ENCODE assay signal across 8 cellular contexts in genomic region chr6:26103770-26104456, GRCh38. TPM values are rescaled to one million over a fixed set of nuclear protein-coding genes. Genes with fewer than 3 reads are reported as not detected.
DNase-seq lines count a peak whose midpoint lies in the region; ATAC-seq, FAIRE-seq and TF ChIP-seq lines count a peak whose summit lies in the region.

No MANE protein-coding gene starts in this region.

- ATAC-seq in GM21515 (IDR thresholded peaks at IDR 0.05; ENCODE audit: unreplicated experiment): peak; percentile 82

- TF ChIP-seq EP300 in esophagus muscularis mucosa (IDR thresholded peaks at IDR 0.05): no peak

- no peak for FAIRE-seq in D721Med (lab: Jason Lieb, UNC)

- DNase-seq in D721Med (ENCODE audit: insufficient read length, low spot score): no peak
- peak; percentile 90 to 91 for DNase-seq in activated T-cell treated with anti-CD3 and anti-CD28 coated beads, Interleukin-2, amount 50 U/mL, for 48 hours
- DNase-seq in esophagus muscularis mucosa (ENCODE audit: extremely low spot score): peak; percentile 98
- peak; percentile 96 for DNase-seq in myocyte (ENCODE audit: low read depth)
- peak; percentile 75 to 84 for DNase-seq in stimulated activated CD8-positive, alpha-beta memory T cell treated with anti-CD3 and anti-CD28 coated beads, Interleukin-7, amount 100 ng/mL, for 4 hours (ENCODE audit: low read depth in 2 of 2)

- WGBS in HUES64: under 1% methylated on average over 39 of the region's 39 CpGs
- WGBS in esophagus muscularis mucosa: under 1% methylated on average over 36 of the region's 39 CpGs

- TF ChIP-seq CTCF in D721Med (IDR thresholded peaks at IDR 0.05; ENCODE audit: insufficient read depth, missing control alignments): peak; percentile 30
- TF ChIP-seq CTCF in esophagus muscularis mucosa (IDR thresholded peaks at IDR 0.05): peak; percentile 17 to 54 (median 40)

- H3K36me3 ChIP-seq in HUES64 (ENCODE audit: insufficient read depth, low read length) (no peaks in the 10 kb centered on the region), esophagus muscularis mucosa (no peaks in the 10 kb centered on the region)

- H3K9me3 ChIP-seq in HUES64 (ENCODE audit: insufficient read depth, low read depth, low read length): peaks cover 12% of the 10 kb centered on the region
- H3K9me3 ChIP-seq in esophagus muscularis mucosa: no peaks in the 10 kb centered on the region

- H3K27me3 ChIP-seq in HUES64 (ENCODE audit: insufficient read depth, low read length): no peaks in the 10 kb centered on the region
- H3K27me3 ChIP-seq in esophagus muscularis mucosa: no peaks in the 10 kb centered on the region

- H3K4me1 ChIP-seq in HUES64 (ENCODE audit: insufficient read depth, low read length) (peaks cover 13% of the 10 kb centered on the region), esophagus muscularis mucosa (peaks cover 10 to 16% (median 14%) of the 10 kb centered on the region in 4 donors)

- peak; percentile 96 for TF ChIP-seq POLR2A in esophagus muscularis mucosa (IDR thresholded peaks at IDR 0.05; ENCODE audit: low read depth)

- peak overlapping the region; percentile 67 for H3K4me3 ChIP-seq in HUES64 (ENCODE audit: low read length)
- peak overlapping the region; percentile 51 to 62 (median 61) for H3K4me3 ChIP-seq in esophagus muscularis mucosa

- intact Hi-C loops in esophagus muscularis mucosa (cut with DNase I): loop anchor here (10.0 kb wide), 1 partner anchor 51 kb away; a partner anchor contains a TSS

- H3K27ac ChIP-seq in HUES64 (ENCODE audit: low read depth, low read length) (peak overlapping the region; percentile 95), esophagus muscularis mucosa (replicated peaks in 1 of 4) (peak overlapping the region; percentile 83 to 92 (median 91))

- H3K9ac ChIP-seq in HUES64 (ENCODE audit: low read depth, low read length): peak overlapping the region; percentile 83

TF ChIP-seq in PFSK-1, 5 proteins besides CTCF, POLR2A, EP300 and RAD21:
- TF ChIP-seq POLR2AphosphoS5 (IDR thresholded peaks at IDR 0.05; ENCODE audit: low read depth, low read length) (peak; percentile 100), FOXP2 (optimal IDR thresholded peaks at IDR 0.05; ENCODE audit: borderline replicate concordance, extremely low read depth, extremely low read length, insufficient read depth) (no peak), SIN3A (IDR thresholded peaks at IDR 0.05; ENCODE audit: borderline replicate concordance, insufficient read depth, low read length) (peak; percentile 99), TAF1 (IDR thresholded peaks at IDR 0.05; ENCODE audit: borderline replicate concordance, insufficient read depth, low read length) (peak; percentile 97)
- TF ChIP-seq, protein P1, sequence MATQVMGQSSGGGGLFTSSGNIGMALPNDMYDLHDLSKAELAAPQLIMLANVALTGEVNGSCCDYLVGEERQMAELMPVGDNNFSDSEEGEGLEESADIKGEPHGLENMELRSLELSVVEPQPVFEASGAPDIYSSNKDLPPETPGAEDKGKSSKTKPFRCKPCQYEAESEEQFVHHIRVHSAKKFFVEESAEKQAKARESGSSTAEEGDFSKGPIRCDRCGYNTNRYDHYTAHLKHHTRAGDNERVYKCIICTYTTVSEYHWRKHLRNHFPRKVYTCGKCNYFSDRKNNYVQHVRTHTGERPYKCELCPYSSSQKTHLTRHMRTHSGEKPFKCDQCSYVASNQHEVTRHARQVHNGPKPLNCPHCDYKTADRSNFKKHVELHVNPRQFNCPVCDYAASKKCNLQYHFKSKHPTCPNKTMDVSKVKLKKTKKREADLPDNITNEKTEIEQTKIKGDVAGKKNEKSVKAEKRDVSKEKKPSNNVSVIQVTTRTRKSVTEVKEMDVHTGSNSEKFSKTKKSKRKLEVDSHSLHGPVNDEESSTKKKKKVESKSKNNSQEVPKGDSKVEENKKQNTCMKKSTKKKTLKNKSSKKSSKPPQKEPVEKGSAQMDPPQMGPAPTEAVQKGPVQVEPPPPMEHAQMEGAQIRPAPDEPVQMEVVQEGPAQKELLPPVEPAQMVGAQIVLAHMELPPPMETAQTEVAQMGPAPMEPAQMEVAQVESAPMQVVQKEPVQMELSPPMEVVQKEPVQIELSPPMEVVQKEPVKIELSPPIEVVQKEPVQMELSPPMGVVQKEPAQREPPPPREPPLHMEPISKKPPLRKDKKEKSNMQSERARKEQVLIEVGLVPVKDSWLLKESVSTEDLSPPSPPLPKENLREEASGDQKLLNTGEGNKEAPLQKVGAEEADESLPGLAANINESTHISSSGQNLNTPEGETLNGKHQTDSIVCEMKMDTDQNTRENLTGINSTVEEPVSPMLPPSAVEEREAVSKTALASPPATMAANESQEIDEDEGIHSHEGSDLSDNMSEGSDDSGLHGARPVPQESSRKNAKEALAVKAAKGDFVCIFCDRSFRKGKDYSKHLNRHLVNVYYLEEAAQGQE (IDR thresholded peaks at IDR 0.05; ENCODE audit: insufficient read depth in 1 of 2, low read depth in 2 of 2, low read length in 2 of 2): peak; percentile 57 to 72; a peak in 2 of 4 replicates

RNA-seq across cellular contexts. Expression of gene HFE, which starts 16.7 kb away (rescaled TPM):
- 0.35 TPM for polyA plus RNA-seq in HUES64 (2013, experiment 1 of 2)
- 1.0 TPM for polyA plus RNA-seq in HUES64 (2013, experiment 2 of 2)
- 1.8 TPM for polyA plus RNA-seq in PFSK-1 (2012; ENCODE audit: insufficient read length, low read depth)
- 1 to 10 TPM; 3.0 to 9.9 (median 6.5) TPM for total RNA-seq in esophagus muscularis mucosa
- total RNA-seq in myocyte: 3.5 and 4.4 TPM in 2 replicates
- 17.2 TPM for polyA plus RNA-seq in myocyte (2012)
